Comparison of ENCODE assay signal across 9 cellular contexts in genomic region chr18:54647176-54647575, GRCh38. TPM values are rescaled to one million over a fixed set of nuclear protein-coding genes. Genes with fewer than 3 reads are reported as not detected.
DNase-seq lines count a peak whose midpoint lies in the region; TF ChIP-seq lines count a peak whose summit lies in the region.
"Had no signal": no experiment of that assay in that cellular context is flagged by ENCODE, and none has a peak within 500 bp of the region (broad histone marks: within the 10 kb centered on the region; RNA-seq: fewer than 3 reads in every experiment).

No MANE protein-coding gene starts in this region.

- no peak overlapping the region for H3K4me2 ChIP-seq in parathyroid adenoma (ENCODE audit: low read length)

- H3K9me3 ChIP-seq in parathyroid adenoma (ENCODE audit: control insufficient read depth, low read length) (no peaks in the 10 kb centered on the region), spleen (no peaks in the 10 kb centered on the region)

- H2AFZ ChIP-seq in parathyroid adenoma = no peak overlapping the region

- no peak overlapping the region for H3K9ac ChIP-seq in parathyroid adenoma

- no peaks in the 10 kb centered on the region for H3K79me2 ChIP-seq in parathyroid adenoma

- intact Hi-C loops in spleen (cut with DNase I; ENCODE audit: low total_unique reads) = no loop called here

- no peak for TF ChIP-seq POLR2A in spleen (IDR thresholded peaks at IDR 0.05)

- no peaks in the 10 kb centered on the region for H3K27me3 ChIP-seq in parathyroid adenoma (ENCODE audit: control insufficient read depth, insufficient read depth, low read length)
- peaks cover 0 to 4% (median 0%) of the 10 kb centered on the region in 7 donors for H3K27me3 ChIP-seq in spleen (replicated peaks in 1 of 7)

- peak; percentile 38 for TF ChIP-seq CTCF in cardiac fibroblast (IDR thresholded peaks at IDR 0.05; ENCODE audit: low read depth, low read length)
- TF ChIP-seq CTCF in parathyroid adenoma (IDR thresholded peaks at IDR 0.05) = peak; percentile 11
- TF ChIP-seq CTCF in spleen (IDR thresholded peaks at IDR 0.05 in 8 of 11, conservative IDR thresholded peaks at IDR 0.05 in 3 of 11) = no peak

- H3K36me3 ChIP-seq in parathyroid adenoma (ENCODE audit: control insufficient read depth, insufficient read depth, low read length) = no peaks in the 10 kb centered on the region
- no peaks in the 10 kb centered on the region for H3K36me3 ChIP-seq in spleen

- H3K4me3 ChIP-seq in cardiac fibroblast (replicated peaks in 1 of 2; ENCODE audit: low read depth in 2 of 2, low read length in 2 of 2) = no peak overlapping the region
- H3K4me3 ChIP-seq in parathyroid adenoma (ENCODE audit: low read depth, low read length) = no peak overlapping the region
- H3K4me3 ChIP-seq in spleen = no peak overlapping the region

- DNase-seq in NCI-H146 (lab: John Stamatoyannopoulos, UW) (peak; percentile 31), NCI-H146 treated with DMSO at 0.1 percent for 48 hours (lab: John Stamatoyannopoulos, UW; ENCODE audit: unreplicated experiment) (no peak), NCI-H1105 (lab: John Stamatoyannopoulos, UW) (peak; percentile 16), cardiac fibroblast (ENCODE audit: low read depth in 2 of 2) (peak; percentile 29 to 47), C1 segment of cervical spinal cord (lab: John Stamatoyannopoulos, UW) (no peak), spleen (no peak), mucosa of gallbladder (ENCODE audit: low spot score) (no peak)

- H3K4me1 ChIP-seq in parathyroid adenoma = no peaks in the 10 kb centered on the region
- no peaks in the 10 kb centered on the region for H3K4me1 ChIP-seq in spleen

- 13 to 20% (median 16%) methylated on average over 2 of the region's 2 CpGs for WGBS in spleen, 5 donors

- no peak overlapping the region for H3K27ac ChIP-seq in parathyroid adenoma
- no peak overlapping the region for H3K27ac ChIP-seq in spleen

RNA-seq across cellular contexts. Expression of gene DYNAP, which starts 56.1 kb away (rescaled TPM):
- total RNA-seq in spleen (1 to 10 TPM in 5 of 7 donors, under 1 TPM in 2; 0.63 to 2.6 (median 2.0) TPM), mucosa of gallbladder (not detected)
- polyA plus RNA-seq in spleen = under 1 TPM; 0.18 to 0.35 (median 0.22) TPM
- total RNA-seq: dermis microvascular lymphatic vessel endothelial cell had no signal

Comparison
In these comparisons a context has a peak if more than half of its experiments do, and no peak if none do; other contexts are left out.
1. DNase-seq: peak in NCI-H146 (single experiment), NCI-H1105 (single experiment) and cardiac fibroblast (2 of 2); none in NCI-H146 treated with DMSO at 0.1 percent for 48 hours (single experiment), C1 segment of cervical spinal cord (0 of 14), spleen (single experiment) and mucosa of gallbladder (single experiment).
2. CTCF ChIP-seq: peak in cardiac fibroblast (single experiment) and parathyroid adenoma (single experiment); none in spleen (0 of 11).